In the genomic region with DNA sequence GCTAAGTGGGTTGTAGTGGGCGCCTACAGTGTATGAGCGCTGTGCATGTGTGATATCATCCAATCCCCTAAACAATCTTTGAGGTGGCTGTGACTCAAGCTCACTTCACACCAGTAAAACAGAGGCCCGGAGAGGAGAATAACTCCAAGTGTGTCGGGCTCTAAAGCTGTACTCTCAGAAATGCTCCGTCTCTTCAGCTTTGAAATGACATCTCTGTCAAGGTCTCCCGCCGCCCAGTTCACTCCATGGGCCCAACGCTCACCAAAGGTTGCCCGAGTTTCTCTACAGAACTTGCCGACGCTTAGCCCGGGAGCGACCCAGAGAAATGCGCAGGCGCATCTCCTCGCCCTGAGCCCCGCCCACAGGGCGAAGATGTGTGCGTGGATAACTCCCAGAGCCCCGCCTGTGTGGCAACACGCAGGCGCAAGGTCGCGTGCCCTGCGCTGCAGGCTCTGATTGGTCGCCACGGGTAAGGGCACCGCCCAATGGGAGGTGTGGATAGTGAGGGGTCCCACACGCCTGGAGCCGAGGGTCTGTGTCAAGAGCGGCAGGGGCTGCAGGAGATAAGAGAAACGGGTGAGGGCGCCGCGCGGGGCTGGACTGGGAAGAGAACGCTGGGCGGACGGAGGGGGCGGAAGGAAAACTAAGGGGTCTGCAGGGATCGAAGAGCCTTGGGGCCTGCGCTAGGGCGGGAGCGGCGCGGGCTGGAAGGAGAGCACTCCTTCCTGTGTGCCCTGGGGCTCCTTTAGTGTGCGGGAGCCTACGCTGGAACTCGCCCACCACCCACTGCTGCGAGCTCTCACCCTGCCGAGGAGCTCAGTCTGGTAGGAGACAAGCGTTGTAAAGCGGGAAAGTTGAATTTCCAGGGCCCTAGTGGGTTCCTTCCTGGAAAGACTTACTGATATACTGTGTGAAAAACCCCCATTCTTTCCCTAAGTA, we compare ENCODE assay signal across 8 cellular contexts. TPM values are rescaled to one million over a fixed set of nuclear protein-coding genes. Genes with fewer than 3 reads are reported as not detected.
DNase-seq lines count a peak whose midpoint lies in the region; ATAC-seq lines count a peak whose summit lies in the region.

A gene with protein sequence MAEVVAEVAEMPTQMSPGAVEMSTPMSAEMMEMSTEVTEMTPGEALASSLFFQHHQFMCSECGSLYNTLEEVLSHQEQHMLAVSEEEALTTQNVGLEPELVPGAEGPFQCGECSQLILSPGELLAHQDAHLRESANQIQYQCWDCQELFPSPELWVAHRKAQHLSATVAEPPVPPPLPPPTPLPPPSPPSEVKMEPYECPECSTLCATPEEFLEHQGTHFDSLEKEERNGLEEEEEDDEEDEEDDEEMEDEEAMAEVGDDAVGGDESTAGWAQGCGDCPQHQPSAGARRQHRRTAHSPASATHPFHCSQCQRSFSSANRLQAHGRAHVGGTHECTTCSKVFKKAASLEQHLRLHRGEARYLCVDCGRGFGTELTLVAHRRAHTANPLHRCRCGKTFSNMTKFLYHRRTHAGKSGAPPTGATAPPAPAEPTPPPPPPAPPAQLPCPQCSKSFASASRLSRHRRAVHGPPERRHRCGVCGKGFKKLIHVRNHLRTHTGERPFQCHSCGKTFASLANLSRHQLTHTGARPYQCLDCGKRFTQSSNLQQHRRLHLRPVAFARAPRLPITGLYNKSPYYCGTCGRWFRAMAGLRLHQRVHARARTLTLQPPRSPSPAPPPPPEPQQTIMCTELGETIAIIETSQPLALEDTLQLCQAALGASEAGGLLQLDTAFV (plus strand): TSS at position 501 of the 939 bp plus-strand sequence. CDS start 4,092 bp downstream, outside the sequence.

- DNase-seq in COLO668 (lab: John Stamatoyannopoulos, UW; ENCODE audit: unreplicated experiment) (peak; percentile 98), HT1080 (ENCODE audit: low read depth) (peak; percentile 97), NOMO-1 (lab: John Stamatoyannopoulos, UW; ENCODE audit: unreplicated experiment in 2 of 2) (peak; percentile 96 to 98), lung microvascular endothelial cell (ENCODE audit: low read depth in 2 of 2) (peak; percentile 98)
- peak; percentile 97 for DNase-seq in activated CD8-positive, alpha-beta memory T cell treated with anti-CD3 and anti-CD28 coated beads for 24 hours
- peak; percentile 97 for DNase-seq in effector CD8-positive, alpha-beta T cell (lab: John Stamatoyannopoulos, UW)
- DNase-seq in stimulated activated CD4-positive, alpha-beta T cell treated with anti-CD3 and anti-CD28 coated beads, TNF-alpha, amount 100 ng/mL, for 4 hours (ENCODE audit: low read depth in 3 of 3), result peak; percentile 89 to 95 (median 93)

- peak; percentile 60 for ATAC-seq in GM21360 (IDR thresholded peaks at IDR 0.05; ENCODE audit: unreplicated experiment)

RNA-seq across cellular contexts. Expression of the gene that starts here (rescaled TPM):
- 8.7 and 9.2 TPM in 2 replicates for total RNA-seq in HT1080 (2014; rRNA removed; shearing (Covaris generic))
- 5.0 and 5.6 TPM in 2 replicates for polyA plus RNA-seq in HT1080 (2015; cell fraction: cytosol; rRNA removed)
- polyA plus RNA-seq in HT1080 (2015; cell fraction: nucleus; rRNA removed), result 9.0 and 9.7 TPM in 2 replicates
- total RNA-seq in lung microvascular endothelial cell, result 4.6 and 6.5 TPM in 2 replicates

Comparison
In these comparisons a context has a peak if more than half of its experiments do, and no peak if none do; other contexts are left out.
1. Peak in every context shown above with its lines: DNase-seq and ATAC-seq.